Comparison of ENCODE assay signal across 1 cellular context in genomic region chr1:42846257-42847110, GRCh38.
TF ChIP-seq lines count a peak whose summit lies in the region.

A gene with protein sequence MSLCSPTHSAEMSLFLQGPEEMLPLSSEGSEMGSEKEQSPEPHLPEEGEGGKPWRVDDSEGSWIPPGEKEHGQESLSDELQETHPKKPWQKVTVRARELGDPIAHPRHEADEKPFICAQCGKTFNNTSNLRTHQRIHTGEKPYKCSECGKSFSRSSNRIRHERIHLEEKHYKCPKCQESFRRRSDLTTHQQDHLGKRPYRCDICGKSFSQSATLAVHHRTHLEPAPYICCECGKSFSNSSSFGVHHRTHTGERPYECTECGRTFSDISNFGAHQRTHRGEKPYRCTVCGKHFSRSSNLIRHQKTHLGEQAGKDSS (plus strand): TSS chr1:42846613. CDS start chr1:42849659, 3,046 bp downstream.

TF ChIP-seq in SK-N-SH, 30 proteins besides CTCF, POLR2A, EP300 and RAD21 (continued from another document):
- TF ChIP-seq, protein P1, sequence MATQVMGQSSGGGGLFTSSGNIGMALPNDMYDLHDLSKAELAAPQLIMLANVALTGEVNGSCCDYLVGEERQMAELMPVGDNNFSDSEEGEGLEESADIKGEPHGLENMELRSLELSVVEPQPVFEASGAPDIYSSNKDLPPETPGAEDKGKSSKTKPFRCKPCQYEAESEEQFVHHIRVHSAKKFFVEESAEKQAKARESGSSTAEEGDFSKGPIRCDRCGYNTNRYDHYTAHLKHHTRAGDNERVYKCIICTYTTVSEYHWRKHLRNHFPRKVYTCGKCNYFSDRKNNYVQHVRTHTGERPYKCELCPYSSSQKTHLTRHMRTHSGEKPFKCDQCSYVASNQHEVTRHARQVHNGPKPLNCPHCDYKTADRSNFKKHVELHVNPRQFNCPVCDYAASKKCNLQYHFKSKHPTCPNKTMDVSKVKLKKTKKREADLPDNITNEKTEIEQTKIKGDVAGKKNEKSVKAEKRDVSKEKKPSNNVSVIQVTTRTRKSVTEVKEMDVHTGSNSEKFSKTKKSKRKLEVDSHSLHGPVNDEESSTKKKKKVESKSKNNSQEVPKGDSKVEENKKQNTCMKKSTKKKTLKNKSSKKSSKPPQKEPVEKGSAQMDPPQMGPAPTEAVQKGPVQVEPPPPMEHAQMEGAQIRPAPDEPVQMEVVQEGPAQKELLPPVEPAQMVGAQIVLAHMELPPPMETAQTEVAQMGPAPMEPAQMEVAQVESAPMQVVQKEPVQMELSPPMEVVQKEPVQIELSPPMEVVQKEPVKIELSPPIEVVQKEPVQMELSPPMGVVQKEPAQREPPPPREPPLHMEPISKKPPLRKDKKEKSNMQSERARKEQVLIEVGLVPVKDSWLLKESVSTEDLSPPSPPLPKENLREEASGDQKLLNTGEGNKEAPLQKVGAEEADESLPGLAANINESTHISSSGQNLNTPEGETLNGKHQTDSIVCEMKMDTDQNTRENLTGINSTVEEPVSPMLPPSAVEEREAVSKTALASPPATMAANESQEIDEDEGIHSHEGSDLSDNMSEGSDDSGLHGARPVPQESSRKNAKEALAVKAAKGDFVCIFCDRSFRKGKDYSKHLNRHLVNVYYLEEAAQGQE (IDR thresholded peaks at IDR 0.05; ENCODE audit: low read depth, low read length): 0 out of 2 replicates have a peak, but pooled peaks have one; percentile 21
- peak; percentile 73 for TF ChIP-seq POLR2AphosphoS5 (IDR thresholded peaks at IDR 0.05; ENCODE audit: low read depth, low read length)
- TF ChIP-seq CHD2 (IDR thresholded peaks at IDR 0.05; ENCODE audit: low read length, partially characterized antibody): peak; percentile 96
- TF ChIP-seq RCOR1 (IDR thresholded peaks at IDR 0.05; ENCODE audit: low read length): peak; percentile 36; the same call in 1 of the 2 replicates
TF ChIP-seq in SK-N-SH: peak in this region for 12.
